In the genomic region with DNA sequence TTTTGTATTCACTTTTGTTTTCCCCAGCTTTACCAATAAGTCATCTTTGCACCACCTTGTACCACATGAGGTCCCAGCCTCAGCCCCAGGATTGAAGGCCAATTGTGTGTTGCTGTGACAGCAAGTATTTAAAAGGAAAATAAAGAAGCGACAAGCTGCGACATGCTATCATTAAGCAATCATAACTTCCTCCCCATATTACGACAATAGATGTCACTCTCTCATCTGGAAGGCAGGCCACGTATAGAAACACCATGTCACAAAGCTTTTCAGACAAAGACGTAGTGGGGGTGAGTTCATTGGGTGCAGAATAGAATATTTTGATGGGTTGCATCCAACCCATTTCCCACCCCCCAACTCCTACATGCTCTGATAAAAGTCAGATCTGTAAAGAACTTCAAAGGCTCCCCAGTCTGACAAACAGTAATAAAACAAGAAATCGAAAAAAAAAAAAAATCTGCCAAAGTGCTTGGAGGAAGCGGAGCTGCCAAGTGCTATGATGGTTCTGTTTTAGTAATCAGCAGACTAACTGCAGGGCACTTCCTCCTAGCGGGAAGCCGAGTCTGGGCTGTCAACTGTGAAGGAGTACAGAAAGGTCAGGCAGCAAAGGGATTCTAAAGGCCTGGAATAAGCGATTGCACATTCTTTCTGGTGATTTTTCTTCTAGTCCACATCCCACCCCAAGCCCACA, we compare ENCODE assay signal across 11 cellular contexts.
DNase-seq lines count a peak whose midpoint lies in the region; ATAC-seq, FAIRE-seq and TF ChIP-seq lines count a peak whose summit lies in the region.
"Had no signal": no experiment of that assay in that cellular context is flagged by ENCODE, and none has a peak within 500 bp of the region (broad histone marks: within the 10 kb centered on the region; RNA-seq: fewer than 3 reads in every experiment).

No MANE protein-coding gene starts in this region.

- no peak for TF ChIP-seq RAD21 in HepG2 (CRISPR knock-in tag; IDR thresholded peaks at IDR 0.05)

- no peaks in the 10 kb centered on the region for H3K79me2 ChIP-seq in HepG2 (ENCODE audit: insufficient read depth, low read length)

- TF ChIP-seq EP300 in HepG2 (IDR thresholded peaks at IDR 0.05; ENCODE audit: low read depth in 2 of 2, low read length in 2 of 2) (no peak), HepG2 (CRISPR knock-in tag; IDR thresholded peaks at IDR 0.05; ENCODE audit: borderline replicate concordance) (no peak)

- intact Hi-C loops in right lobe of liver (cut with DNase I): no loop called here
- intact Hi-C loops in HepG2 (cut with micrococcal nuclease; ENCODE audit: unreplicated experiment): no loop called here

- no peaks in the 10 kb centered on the region for H3K9me3 ChIP-seq in right lobe of liver
- no peaks in the 10 kb centered on the region for H3K9me3 ChIP-seq in HepG2 (ENCODE audit: low read length)
- H3K9me3 ChIP-seq: esophagus muscularis mucosa had no signal

- TF ChIP-seq CTCF in right lobe of liver (IDR thresholded peaks at IDR 0.05) (no peak), HepG2 (CRISPR knock-in tag; IDR thresholded peaks at IDR 0.05) (no peak), astrocyte of the cerebellum (IDR thresholded peaks at IDR 0.05; ENCODE audit: low read depth, low read length, missing control alignments) (no peak)

- H3K27me3 ChIP-seq in right lobe of liver (no peaks in the 10 kb centered on the region), HepG2 (ENCODE audit: control insufficient read depth in 1 of 2, insufficient read depth in 2 of 2, low read length in 2 of 2) (no peaks in the 10 kb centered on the region)

- no peak overlapping the region for H3K9ac ChIP-seq in HepG2 (ENCODE audit: insufficient read depth, low read depth, low read length)

- no peak overlapping the region for H3K4me2 ChIP-seq in HepG2 (ENCODE audit: low read depth, low read length)

- no TSS peak for BruUV-seq in HepG2 (replicated peaks; lab: Mats Ljungman, UMichigan)

- H3K36me3 ChIP-seq in right lobe of liver (no peaks in the 10 kb centered on the region), HepG2 (replicated peaks in 1 of 2; ENCODE audit: control insufficient read depth in 1 of 2, insufficient read depth in 2 of 2, low read length in 2 of 2) (no peaks in the 10 kb centered on the region)
- H3K36me3 ChIP-seq: esophagus muscularis mucosa had no signal

- H3K4me1 ChIP-seq in right lobe of liver: no peaks in the 10 kb centered on the region
- no peaks in the 10 kb centered on the region for H3K4me1 ChIP-seq in HepG2 (ENCODE audit: insufficient read depth, low read length)

- POLR2A ChIA-PET in HepG2 (lab: Yijun Ruan, JAX): no interaction called here

- TF ChIP-seq POLR2A in right lobe of liver (IDR thresholded peaks at IDR 0.05) (no peak), HepG2 (IDR thresholded peaks at IDR 0.05; ENCODE audit: insufficient read depth in 1 of 2, low read depth in 2 of 2, low read length in 2 of 2) (no peak)

- no peak for FAIRE-seq in HepG2 (lab: Jason Lieb, UNC)

- no peak overlapping the region for H3K4me3 ChIP-seq in right lobe of liver
- no peak overlapping the region for H3K4me3 ChIP-seq in HepG2 (replicated peaks in 1 of 3; ENCODE audit: insufficient read depth in 1 of 3, low read depth in 2 of 3, low read length in 3 of 3)
- H3K4me3 ChIP-seq in astrocyte of the cerebellum (ENCODE audit: low read depth, low read length): no peak overlapping the region
- H3K4me3 ChIP-seq: esophagus muscularis mucosa had no signal

- WGBS in right lobe of liver (ENCODE audit: insufficient coverage, low coverage, low lambda C conversion rate, missing lambda C conversion rate): 36% methylated on average over 10 of the region's 10 CpGs
- WGBS in HepG2 (ENCODE audit: low lambda C conversion rate): 31% methylated on average over 10 of the region's 10 CpGs

- no peaks in the 10 kb centered on the region for H4K20me1 ChIP-seq in HepG2 (ENCODE audit: insufficient read depth, low read length)

- ATAC-seq in right lobe of liver (peak in 3 of 4 donors; percentile 29 to 74 (median 39)), HepG2 (no peak), GM18858 (IDR thresholded peaks at IDR 0.05; ENCODE audit: unreplicated experiment) (no peak), HG02610 (IDR thresholded peaks at IDR 0.05; ENCODE audit: unreplicated experiment) (no peak), GM19023 (IDR thresholded peaks at IDR 0.05; ENCODE audit: unreplicated experiment) (no peak)

- no peak for DNase-seq in right lobe of liver
- no peak for DNase-seq in HepG2 (ENCODE audit: low spot score)
- DNase-seq in astrocyte of the cerebellum (ENCODE audit: low read depth): peak; percentile 29
- DNase-seq in kidney tubule cell (ENCODE audit: low spot score): peak; percentile 71
- DNase-seq in activated gamma-delta T cell (lab: John Stamatoyannopoulos, UW): no peak
- DNase-seq: activated B cell treated with CpG ODN at 0.5 μM for 24 hours, Karpas-422 had no signal

- CTCF ChIA-PET in HepG2 (lab: Yijun Ruan, JAX; ENCODE audit: low intra/inter-chr PET ratio, low total read pairs): no interaction called here

- H3K27ac ChIP-seq in right lobe of liver (no peak overlapping the region), HepG2 (ENCODE audit: extremely low read length, insufficient read depth, low read length) (no peak overlapping the region)
- H3K27ac ChIP-seq: esophagus muscularis mucosa had no signal

- H2AFZ ChIP-seq in HepG2 (ENCODE audit: low read length): no peak overlapping the region

- in situ Hi-C loops in HepG2 (cut with HindIII; ENCODE audit: extremely low pct_ligation_motif_present, low pct_unique_long_range_greater_than_20kb) (no loop called here), astrocyte of the cerebellum (cut with HindIII; ENCODE audit: low sequenced_read_pairs) (no loop called here)

TF ChIP-seq in HepG2, 621 proteins besides CTCF, POLR2A, EP300 and RAD21 (continues in another document):
- TF ChIP-seq ZNF432 (CRISPR knock-in tag; IDR thresholded peaks at IDR 0.05; ENCODE audit: borderline replicate concordance) (no peak), ZNF12 (CRISPR knock-in tag; IDR thresholded peaks at IDR 0.05) (no peak), XBP1 (CRISPR knock-in tag; IDR thresholded peaks at IDR 0.05) (no peak), NFKBIZ (CRISPR knock-in tag; IDR thresholded peaks at IDR 0.05) (no peak), ZNF605 (CRISPR knock-in tag; IDR thresholded peaks at IDR 0.05) (no peak), FOSL2 (CRISPR knock-in tag; IDR thresholded peaks at IDR 0.05) (no peak)
- TF ChIP-seq, protein P1, sequence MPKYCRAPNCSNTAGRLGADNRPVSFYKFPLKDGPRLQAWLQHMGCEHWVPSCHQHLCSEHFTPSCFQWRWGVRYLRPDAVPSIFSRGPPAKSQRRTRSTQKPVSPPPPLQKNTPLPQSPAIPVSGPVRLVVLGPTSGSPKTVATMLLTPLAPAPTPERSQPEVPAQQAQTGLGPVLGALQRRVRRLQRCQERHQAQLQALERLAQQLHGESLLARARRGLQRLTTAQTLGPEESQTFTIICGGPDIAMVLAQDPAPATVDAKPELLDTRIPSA (CRISPR knock-in tag; IDR thresholded peaks at IDR 0.05; ENCODE audit: borderline replicate concordance): no peak
- TF ChIP-seq, protein P2, sequence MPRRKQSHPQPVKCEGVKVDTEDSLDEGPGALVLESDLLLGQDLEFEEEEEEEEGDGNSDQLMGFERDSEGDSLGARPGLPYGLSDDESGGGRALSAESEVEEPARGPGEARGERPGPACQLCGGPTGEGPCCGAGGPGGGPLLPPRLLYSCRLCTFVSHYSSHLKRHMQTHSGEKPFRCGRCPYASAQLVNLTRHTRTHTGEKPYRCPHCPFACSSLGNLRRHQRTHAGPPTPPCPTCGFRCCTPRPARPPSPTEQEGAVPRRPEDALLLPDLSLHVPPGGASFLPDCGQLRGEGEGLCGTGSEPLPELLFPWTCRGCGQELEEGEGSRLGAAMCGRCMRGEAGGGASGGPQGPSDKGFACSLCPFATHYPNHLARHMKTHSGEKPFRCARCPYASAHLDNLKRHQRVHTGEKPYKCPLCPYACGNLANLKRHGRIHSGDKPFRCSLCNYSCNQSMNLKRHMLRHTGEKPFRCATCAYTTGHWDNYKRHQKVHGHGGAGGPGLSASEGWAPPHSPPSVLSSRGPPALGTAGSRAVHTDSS (CRISPR knock-in tag; conservative IDR thresholded peaks at IDR 0.05): no peak

Comparison
In these comparisons a context has a peak if more than half of its experiments do, and no peak if none do; other contexts are left out.
1. ATAC-seq: peak in right lobe of liver (3 of 4); none in HepG2 (single experiment), GM18858 (single experiment), HG02610 (single experiment) and GM19023 (single experiment).
2. DNase-seq: peak in astrocyte of the cerebellum (single experiment) and kidney tubule cell (single experiment); none in right lobe of liver (0 of 3), HepG2 (single experiment) and activated gamma-delta T cell (single experiment).